9 cellular contexts compared by ENCODE assay signal in genomic region chr14:92460916-92461579, GRCh38. TPM values are rescaled to one million over a fixed set of nuclear protein-coding genes. Genes with fewer than 3 reads are reported as not detected.
DNase-seq lines count a peak whose midpoint lies in the region; ATAC-seq and TF ChIP-seq lines count a peak whose summit lies in the region.
"Had no signal": no experiment of that assay in that cellular context is flagged by ENCODE, and none has a peak within 500 bp of the region (broad histone marks: within the 10 kb centered on the region; RNA-seq: fewer than 3 reads in every experiment).

No MANE protein-coding gene starts in this region.

- H3K27me3 ChIP-seq in right atrium auricular region (no peaks in the 10 kb centered on the region), mammary epithelial cell (ENCODE audit: insufficient read depth, low read length) (no peaks in the 10 kb centered on the region)

- CTCF ChIA-PET in AG04449 (lab: Yijun Ruan, JAX) = interaction anchor here (0.6 to 6.3 kb wide), 12 partner anchors 8 to 355 kb away, joined by 3 to 48 read pairs (median 6); partner anchors contain the start of gene ATXN3
- CTCF ChIA-PET in mammary epithelial cell (lab: Charles Lee; ENCODE audit: low non-redundant PET) = no interaction called here

- POLR2A ChIA-PET in AG04449 (lab: Yijun Ruan, JAX) = interaction anchor here (0.6 to 0.9 kb wide), 2 partner anchors 52 to 256 kb away, joined by 3 read pairs; partner anchors contain the start of gene RIN3

- H3K27ac ChIP-seq in right atrium auricular region = peak overlapping the region; percentile 58 to 63
- H3K27ac ChIP-seq in mammary epithelial cell (ENCODE audit: insufficient read depth, low read depth, low read length) = no peak overlapping the region

- H3K9me3 ChIP-seq in right atrium auricular region = no peaks in the 10 kb centered on the region
- no peaks in the 10 kb centered on the region for H3K9me3 ChIP-seq in mammary epithelial cell (replicated peaks; ENCODE audit: insufficient read depth, low read length)

- H3K36me3 ChIP-seq in right atrium auricular region (no peaks in the 10 kb centered on the region), mammary epithelial cell (ENCODE audit: insufficient read depth, low read length) (no peaks in the 10 kb centered on the region)

- H3K4me1 ChIP-seq in right atrium auricular region (peaks cover 0 to 20% of the 10 kb centered on the region in 2 donors), mammary epithelial cell (ENCODE audit: insufficient read depth, low read length) (no peaks in the 10 kb centered on the region)

- TF ChIP-seq CTCF in AG04449 (IDR thresholded peaks at IDR 0.05; ENCODE audit: insufficient read depth, low read length, missing control alignments) (no peak), right atrium auricular region (IDR thresholded peaks at IDR 0.05) (peak in 1 of 2 donors; percentile 13), mammary epithelial cell (conservative IDR thresholded peaks at IDR 0.05 in 1 of 2, IDR thresholded peaks at IDR 0.05 in 1 of 2; ENCODE audit: extremely low read depth in 1 of 2, insufficient read depth in 1 of 2, low read depth in 1 of 2, low read length in 2 of 2) (no peak), GM20000 (IDR thresholded peaks at IDR 0.05; ENCODE audit: extremely low read depth, missing control alignments) (no peak)

- no TSS peak for BruUV-seq in mammary epithelial cell (replicated peaks; lab: Mats Ljungman, UMichigan)

- ATAC-seq in GM19468 (IDR thresholded peaks at IDR 0.05; ENCODE audit: extremely low read depth, unreplicated experiment) (peak; percentile 67), HG02840 (IDR thresholded peaks at IDR 0.05; ENCODE audit: low FRiP score, unreplicated experiment) (no peak)

- intact Hi-C loops in mammary epithelial cell (cut with micrococcal nuclease) = no loop called here

- no peak overlapping the region for H3K9ac ChIP-seq in mammary epithelial cell (ENCODE audit: insufficient read depth, low read length)

- dilution Hi-C loops in mammary epithelial cell (cut with HindIII; ENCODE audit: low sequenced_read_pairs) = no loop called here

- no peaks in the 10 kb centered on the region for H4K20me1 ChIP-seq in mammary epithelial cell (ENCODE audit: insufficient read depth, low read length)

- in situ Hi-C loops in mammary epithelial cell (cut with MboI; ENCODE audit: low sequenced_read_pairs in 2 of 2) = no loop called here

- H3K4me3 ChIP-seq in AG04449 (ENCODE audit: low read depth, low read length) (no peak overlapping the region), right atrium auricular region (no peak overlapping the region), mammary epithelial cell (replicated peaks in 1 of 3; ENCODE audit: insufficient read depth in 1 of 3, low read depth in 2 of 3, low read length in 3 of 3) (no peak overlapping the region)

- peak; percentile 53 for DNase-seq in AG04449 (ENCODE audit: low read depth, low spot score)
- peak; percentile 53 for DNase-seq in RKO (ENCODE audit: low spot score)
- DNase-seq in right atrium auricular region (ENCODE audit: low spot score) = peak; percentile 64
- DNase-seq in mammary epithelial cell = no peak
- DNase-seq in GM20000 (ENCODE audit: low spot score) = no peak
- DNase-seq in NCI-H1092 treated with DMSO at 0.1 percent for 48 hours (lab: John Stamatoyannopoulos, UW) = no peak

- WGBS in mammary epithelial cell (ENCODE audit: low coverage, missing lambda C conversion rate) = 78% methylated on average over 17 of the region's 19 CpGs

- no peaks in the 10 kb centered on the region for H3K79me2 ChIP-seq in mammary epithelial cell (ENCODE audit: insufficient read depth, low read length)

- H3K4me2 ChIP-seq in mammary epithelial cell (ENCODE audit: insufficient read depth, low read depth, low read length) = no peak overlapping the region

- no peak overlapping the region for H2AFZ ChIP-seq in mammary epithelial cell (ENCODE audit: low read depth, low read length)

RNA-seq across cellular contexts. Expression of gene RIN3, which starts 52.5 kb away (rescaled TPM):
- total RNA-seq in right atrium auricular region (10 to 100 TPM in 1 of 2 donors, 1 to 10 TPM in 1; 6.6 to 11.8 TPM), mammary epithelial cell (10 to 100 TPM in 1 of 2 donors, 1 to 10 TPM in 1; 3.5 to 14.5 TPM)
- polyA plus RNA-seq in mammary epithelial cell = 2.4 TPM
- polyA minus RNA-seq in mammary epithelial cell = 7.4 TPM
- polyA plus RNA-seq: neural cell had no signal

Comparison
In these comparisons a context has a peak if more than half of its experiments do, and no peak if none do; other contexts are left out.
1. DNase-seq: peak in AG04449 (single experiment), RKO (single experiment) and right atrium auricular region (single experiment); none in mammary epithelial cell (single experiment), GM20000 (single experiment) and NCI-H1092 treated with DMSO at 0.1 percent for 48 hours (single experiment).